ENCODE assay signal across 8 cellular contexts in genomic region chr11:121654506-121655480, GRCh38.
A peak's percentile ranks its signal among the peaks of the same experiment; 100 is the strongest.
DNase-seq lines count a peak whose midpoint lies in the region; ATAC-seq, FAIRE-seq and TF ChIP-seq lines count a peak whose summit lies in the region.

No MANE protein-coding gene starts in this region.

- no peak for DNase-seq in activated naive CD4-positive, alpha-beta T cell treated with anti-CD3 and anti-CD28 coated beads, Interleukin-2, amount 10 ng/mL, durations not matched to agents 7 days and 5 days
- DNase-seq in activated naive CD4-positive, alpha-beta T cell (lab: John Stamatoyannopoulos, UW), result no peak
- DNase-seq in activated CD8-positive, alpha-beta T cell treated with anti-CD3 and anti-CD28 coated beads for 36 hours, result no peak
- no peak for DNase-seq in stimulated activated naive CD8-positive, alpha-beta T cell treated with anti-CD3 and anti-CD28 coated beads, Interleukin-15, amount 100 ng/mL, for 72 hours
- DNase-seq in GM12892 (ENCODE audit: insufficient read length), result no peak

- H3K36me3 ChIP-seq in iPS-15b (ENCODE audit: control insufficient read depth, insufficient read depth, low read length), result no peaks in the 10 kb centered on the region

- H3K9me3 ChIP-seq in iPS-15b (ENCODE audit: control insufficient read depth, insufficient read depth, low read length), result peaks cover 6% of the 10 kb centered on the region

- no peak overlapping the region for H3K9ac ChIP-seq in iPS-15b (ENCODE audit: low read depth, low read length)

- H3K27ac Mint-ChIP-seq in activated naive CD4-positive, alpha-beta T cell treated with anti-CD3 and anti-CD28 coated beads, Interleukin-2, amount 10 ng/mL, durations not matched to agents 7 days and 5 days, result peak overlapping the region; percentile 39
- peak overlapping the region; percentile 74 for H3K27ac Mint-ChIP-seq in activated CD8-positive, alpha-beta T cell treated with anti-CD3 and anti-CD28 coated beads for 36 hours
- H3K27ac Mint-ChIP-seq in stimulated activated naive CD8-positive, alpha-beta T cell treated with anti-CD3 and anti-CD28 coated beads, Interleukin-15, amount 100 ng/mL, for 72 hours, result peak overlapping the region; percentile 29 to 60

- peaks cover 25% of the 10 kb centered on the region for H3K27me3 Mint-ChIP-seq in activated naive CD4-positive, alpha-beta T cell treated with anti-CD3 and anti-CD28 coated beads, Interleukin-2, amount 10 ng/mL, durations not matched to agents 7 days and 5 days
- no peaks in the 10 kb centered on the region for H3K27me3 Mint-ChIP-seq in activated CD8-positive, alpha-beta T cell treated with anti-CD3 and anti-CD28 coated beads for 36 hours
- H3K27me3 Mint-ChIP-seq in stimulated activated naive CD8-positive, alpha-beta T cell treated with anti-CD3 and anti-CD28 coated beads, Interleukin-15, amount 100 ng/mL, for 72 hours, result peaks cover 14% of the 10 kb centered on the region

- H3K4me3 Mint-ChIP-seq in activated naive CD4-positive, alpha-beta T cell treated with anti-CD3 and anti-CD28 coated beads, Interleukin-2, amount 10 ng/mL, durations not matched to agents 7 days and 5 days, result peak overlapping the region; percentile 68
- H3K4me3 Mint-ChIP-seq in activated CD8-positive, alpha-beta T cell treated with anti-CD3 and anti-CD28 coated beads for 36 hours, result peak overlapping the region; percentile 73
- peak overlapping the region; percentile 77 to 84 for H3K4me3 Mint-ChIP-seq in stimulated activated naive CD8-positive, alpha-beta T cell treated with anti-CD3 and anti-CD28 coated beads, Interleukin-15, amount 100 ng/mL, for 72 hours

- H3K36me3 Mint-ChIP-seq in activated naive CD4-positive, alpha-beta T cell treated with anti-CD3 and anti-CD28 coated beads, Interleukin-2, amount 10 ng/mL, durations not matched to agents 7 days and 5 days, result peaks cover 2% of the 10 kb centered on the region
- H3K36me3 Mint-ChIP-seq in activated CD8-positive, alpha-beta T cell treated with anti-CD3 and anti-CD28 coated beads for 36 hours (ENCODE audit: low read depth), result no peaks in the 10 kb centered on the region

- no peak for TF ChIP-seq CTCF in activated CD8-positive, alpha-beta T cell treated with anti-CD3 and anti-CD28 coated beads for 36 hours (IDR thresholded peaks at IDR 0.05)

- CTCF ChIA-PET in activated naive CD4-positive, alpha-beta T cell treated with anti-CD3 and anti-CD28 coated beads, Interleukin-2, amount 10 ng/mL, durations not matched to agents 7 days and 5 days (lab: Charles Lee), result interaction anchor here (0.6 to 4.9 kb wide), 18 partner anchors 8 to 1279 kb away, joined by 3 to 18 read pairs (median 4); partner anchors contain the start of gene SC5D
- CTCF ChIA-PET in activated CD8-positive, alpha-beta T cell treated with anti-CD3 and anti-CD28 coated beads for 36 hours (lab: Charles Lee), result interaction anchor here (0.6 to 4.5 kb wide), 22 partner anchors 10 to 1101 kb away, joined by 3 to 29 read pairs (median 4); no protein-coding TSS in a partner anchor

- FAIRE-seq in GM12892 (lab: Jason Lieb, UNC), result no peak

- peak overlapping the region; percentile 58 for H3K4me3 ChIP-seq in iPS-15b (ENCODE audit: low read depth, low read length)

- no peak for ATAC-seq in activated CD8-positive, alpha-beta T cell treated with anti-CD3 and anti-CD28 coated beads for 36 hours
- ATAC-seq in stimulated activated naive CD8-positive, alpha-beta T cell treated with anti-CD3 and anti-CD28 coated beads, Interleukin-15, amount 100 ng/mL, for 72 hours, result no peak
- ATAC-seq in HG03159 (IDR thresholded peaks at IDR 0.05; ENCODE audit: unreplicated experiment) (no peak), GM21619 (IDR thresholded peaks at IDR 0.05; ENCODE audit: unreplicated experiment) (no peak)

- H3K27me3 ChIP-seq in iPS-15b (ENCODE audit: control insufficient read depth, insufficient read depth, low read length), result peaks cover 4% of the 10 kb centered on the region

- POLR2A ChIA-PET in activated CD8-positive, alpha-beta T cell treated with anti-CD3 and anti-CD28 coated beads for 36 hours (lab: Charles Lee), result interaction anchor here (0.7 to 0.8 kb wide), 2 partner anchors 9 to 30 kb away, joined by 3 read pairs; no protein-coding TSS in a partner anchor

- intact Hi-C loops in activated CD8-positive, alpha-beta T cell treated with anti-CD3 and anti-CD28 coated beads for 36 hours (cut with micrococcal nuclease), result loop anchor here (5.0 kb wide), 2 partner anchors 548 to 853 kb away; no protein-coding TSS in a partner anchor

- TF ChIP-seq POLR2A in GM12892 (IDR thresholded peaks at IDR 0.05; ENCODE audit: low read depth, low read length), result no peak

- H3K4me1 Mint-ChIP-seq in activated naive CD4-positive, alpha-beta T cell treated with anti-CD3 and anti-CD28 coated beads, Interleukin-2, amount 10 ng/mL, durations not matched to agents 7 days and 5 days, result peaks cover 36% of the 10 kb centered on the region
- H3K4me1 Mint-ChIP-seq in activated CD8-positive, alpha-beta T cell treated with anti-CD3 and anti-CD28 coated beads for 36 hours (ENCODE audit: low read depth), result peaks cover 26% of the 10 kb centered on the region
- H3K4me1 Mint-ChIP-seq in stimulated activated naive CD8-positive, alpha-beta T cell treated with anti-CD3 and anti-CD28 coated beads, Interleukin-15, amount 100 ng/mL, for 72 hours, result peaks cover 31% of the 10 kb centered on the region

- H3K4me1 ChIP-seq in iPS-15b (ENCODE audit: control insufficient read depth, insufficient read depth, low read length), result peaks cover 25% of the 10 kb centered on the region

- no peaks in the 10 kb centered on the region for H3K9me3 Mint-ChIP-seq in activated naive CD4-positive, alpha-beta T cell treated with anti-CD3 and anti-CD28 coated beads, Interleukin-2, amount 10 ng/mL, durations not matched to agents 7 days and 5 days
- no peaks in the 10 kb centered on the region for H3K9me3 Mint-ChIP-seq in activated CD8-positive, alpha-beta T cell treated with anti-CD3 and anti-CD28 coated beads for 36 hours
- no peaks in the 10 kb centered on the region for H3K9me3 Mint-ChIP-seq in stimulated activated naive CD8-positive, alpha-beta T cell treated with anti-CD3 and anti-CD28 coated beads, Interleukin-15, amount 100 ng/mL, for 72 hours
